In the genomic region with DNA sequence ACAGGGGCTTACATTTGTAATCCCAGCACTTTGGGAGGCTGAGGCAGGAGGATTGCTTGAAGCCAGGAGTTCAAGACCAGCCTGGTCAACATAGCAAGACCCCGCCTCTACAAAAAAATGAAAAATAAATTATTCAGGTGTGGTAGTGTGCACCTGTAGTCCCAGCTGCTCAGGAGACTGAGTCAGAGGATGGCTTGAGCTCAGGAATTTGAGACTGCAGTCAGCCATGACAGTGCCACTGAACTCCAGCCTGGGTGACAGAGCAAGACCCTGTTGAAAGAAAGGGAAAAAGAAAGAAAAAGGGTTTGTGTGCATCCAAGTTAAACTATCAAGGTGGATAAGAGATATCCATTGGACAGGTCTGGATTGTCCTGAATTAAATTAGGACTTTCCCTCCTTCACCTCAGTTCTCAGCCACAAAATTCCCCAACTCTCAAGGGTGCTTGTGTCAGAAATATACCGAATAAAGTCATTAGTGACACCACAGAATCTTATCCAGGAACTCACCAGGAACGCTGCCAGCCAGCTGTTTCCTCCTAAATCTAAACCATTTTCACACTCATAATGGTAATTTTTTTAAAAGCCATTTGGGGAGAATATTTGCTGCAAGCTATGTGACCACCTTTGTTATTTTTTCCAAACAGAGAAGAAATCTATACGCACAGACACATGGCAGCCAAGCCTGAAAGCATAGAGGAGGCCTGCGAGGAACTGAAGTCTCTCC, we compare ENCODE assay signal across 21 cellular contexts.
"Had no signal": no experiment of that assay in that cellular context is flagged by ENCODE, and none has a peak within 500 bp of the region (broad histone marks: within the 10 kb centered on the region; RNA-seq: fewer than 3 reads in every experiment).

No MANE protein-coding gene starts in this region.

- H3K36me3 ChIP-seq: gastroesophageal sphincter, heart right ventricle, left ventricle myocardium inferior, neural progenitor cell, ovary, suprapubic skin, upper lobe of left lung had no signal

- DNase-seq: activated CD4-positive, alpha-beta T cell treated with anti-CD3 and anti-CD28 coated beads for 4 hours; activated CD8-positive, alpha-beta memory T cell treated with anti-CD3 and anti-CD28 coated beads, Interleukin-2, amount 50 U/mL, for 4 hours; activated CD8-positive, alpha-beta T cell treated with anti-CD3 and anti-CD28 coated beads for 36 hours; activated gamma-delta T cell treated with Interleukin-2 at 50 U/mL for 16 hours; activated T-cell treated with anti-CD3 and anti-CD28 coated beads, Interleukin-2, amount 50 U/mL, for 72 hours; amniotic stem cell; cortex of kidney; effector memory CD8-positive, alpha-beta T cell; heart right ventricle; left ventricle myocardium inferior; mesendoderm; ovary; stimulated activated CD4-positive, alpha-beta T cell treated with anti-CD3 and anti-CD28 coated beads, Interleukin-15, amount 100 ng/mL, for 24 hours; stimulated activated CD4-positive, alpha-beta T cell treated with anti-CD3 and anti-CD28 coated beads, Interleukin-4, amount 100 ng/mL, for 24 hours; stimulated activated CD8-positive, alpha-beta memory T cell treated with anti-CD3 and anti-CD28 coated beads, Interleukin-4, amount 100 ng/mL, for 48 hours; stimulated activated naive CD4-positive, alpha-beta T cell treated with Interleukin-2 at 50 U/mL for 16 hours; T-helper 2 cell; upper lobe of left lung had no signal

- H3K9me3 ChIP-seq: gastroesophageal sphincter, heart right ventricle, left ventricle myocardium inferior, ovary, suprapubic skin, upper lobe of left lung had no signal

- H3K4me1 ChIP-seq: upper lobe of left lung had no signal

- ATAC-seq: activated CD8-positive, alpha-beta T cell treated with anti-CD3 and anti-CD28 coated beads for 36 hours; activated T-cell treated with anti-CD3 and anti-CD28 coated beads, Interleukin-2, amount 50 U/mL, for 72 hours; effector memory CD8-positive, alpha-beta T cell; gastroesophageal sphincter; heart right ventricle had no signal

- H3K9ac ChIP-seq: neural progenitor cell had no signal

- H3K27me3 ChIP-seq: gastroesophageal sphincter, neural progenitor cell, ovary, suprapubic skin, upper lobe of left lung had no signal

- H3K4me3 ChIP-seq: gastroesophageal sphincter, heart right ventricle, left ventricle myocardium inferior, neural progenitor cell, ovary, suprapubic skin, upper lobe of left lung had no signal

- H3K27ac ChIP-seq: neural progenitor cell, ovary, suprapubic skin, upper lobe of left lung had no signal
